In the genomic region with DNA sequence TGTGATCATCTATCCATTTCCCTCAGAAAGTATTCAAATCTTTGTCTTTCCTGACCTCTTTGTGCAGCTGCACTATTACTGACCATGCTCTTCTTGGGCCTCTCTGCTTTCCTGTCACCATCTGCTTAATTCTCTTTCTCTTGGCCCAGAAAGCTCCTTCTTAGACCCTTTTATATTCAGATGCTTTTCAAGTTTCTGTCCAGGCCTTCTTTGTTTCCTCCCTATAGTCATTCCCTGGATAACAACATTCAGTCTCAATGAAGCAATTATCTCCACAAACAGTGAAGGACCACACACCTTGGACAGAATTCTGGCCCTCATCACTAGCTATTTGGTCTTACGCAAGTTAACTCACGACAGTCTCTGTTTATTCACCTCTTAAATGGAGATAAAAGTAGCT, we compare ENCODE assay signal across 1 cellular context.
A peak's percentile ranks its signal among the peaks of the same experiment; 100 is the strongest.
TF ChIP-seq lines count a peak whose summit lies in the region.

No MANE protein-coding gene starts in this region.

TF ChIP-seq in GM23338, 12 proteins besides CTCF, POLR2A, EP300 and RAD21 (continued from another document):
- TF ChIP-seq, protein P1, sequence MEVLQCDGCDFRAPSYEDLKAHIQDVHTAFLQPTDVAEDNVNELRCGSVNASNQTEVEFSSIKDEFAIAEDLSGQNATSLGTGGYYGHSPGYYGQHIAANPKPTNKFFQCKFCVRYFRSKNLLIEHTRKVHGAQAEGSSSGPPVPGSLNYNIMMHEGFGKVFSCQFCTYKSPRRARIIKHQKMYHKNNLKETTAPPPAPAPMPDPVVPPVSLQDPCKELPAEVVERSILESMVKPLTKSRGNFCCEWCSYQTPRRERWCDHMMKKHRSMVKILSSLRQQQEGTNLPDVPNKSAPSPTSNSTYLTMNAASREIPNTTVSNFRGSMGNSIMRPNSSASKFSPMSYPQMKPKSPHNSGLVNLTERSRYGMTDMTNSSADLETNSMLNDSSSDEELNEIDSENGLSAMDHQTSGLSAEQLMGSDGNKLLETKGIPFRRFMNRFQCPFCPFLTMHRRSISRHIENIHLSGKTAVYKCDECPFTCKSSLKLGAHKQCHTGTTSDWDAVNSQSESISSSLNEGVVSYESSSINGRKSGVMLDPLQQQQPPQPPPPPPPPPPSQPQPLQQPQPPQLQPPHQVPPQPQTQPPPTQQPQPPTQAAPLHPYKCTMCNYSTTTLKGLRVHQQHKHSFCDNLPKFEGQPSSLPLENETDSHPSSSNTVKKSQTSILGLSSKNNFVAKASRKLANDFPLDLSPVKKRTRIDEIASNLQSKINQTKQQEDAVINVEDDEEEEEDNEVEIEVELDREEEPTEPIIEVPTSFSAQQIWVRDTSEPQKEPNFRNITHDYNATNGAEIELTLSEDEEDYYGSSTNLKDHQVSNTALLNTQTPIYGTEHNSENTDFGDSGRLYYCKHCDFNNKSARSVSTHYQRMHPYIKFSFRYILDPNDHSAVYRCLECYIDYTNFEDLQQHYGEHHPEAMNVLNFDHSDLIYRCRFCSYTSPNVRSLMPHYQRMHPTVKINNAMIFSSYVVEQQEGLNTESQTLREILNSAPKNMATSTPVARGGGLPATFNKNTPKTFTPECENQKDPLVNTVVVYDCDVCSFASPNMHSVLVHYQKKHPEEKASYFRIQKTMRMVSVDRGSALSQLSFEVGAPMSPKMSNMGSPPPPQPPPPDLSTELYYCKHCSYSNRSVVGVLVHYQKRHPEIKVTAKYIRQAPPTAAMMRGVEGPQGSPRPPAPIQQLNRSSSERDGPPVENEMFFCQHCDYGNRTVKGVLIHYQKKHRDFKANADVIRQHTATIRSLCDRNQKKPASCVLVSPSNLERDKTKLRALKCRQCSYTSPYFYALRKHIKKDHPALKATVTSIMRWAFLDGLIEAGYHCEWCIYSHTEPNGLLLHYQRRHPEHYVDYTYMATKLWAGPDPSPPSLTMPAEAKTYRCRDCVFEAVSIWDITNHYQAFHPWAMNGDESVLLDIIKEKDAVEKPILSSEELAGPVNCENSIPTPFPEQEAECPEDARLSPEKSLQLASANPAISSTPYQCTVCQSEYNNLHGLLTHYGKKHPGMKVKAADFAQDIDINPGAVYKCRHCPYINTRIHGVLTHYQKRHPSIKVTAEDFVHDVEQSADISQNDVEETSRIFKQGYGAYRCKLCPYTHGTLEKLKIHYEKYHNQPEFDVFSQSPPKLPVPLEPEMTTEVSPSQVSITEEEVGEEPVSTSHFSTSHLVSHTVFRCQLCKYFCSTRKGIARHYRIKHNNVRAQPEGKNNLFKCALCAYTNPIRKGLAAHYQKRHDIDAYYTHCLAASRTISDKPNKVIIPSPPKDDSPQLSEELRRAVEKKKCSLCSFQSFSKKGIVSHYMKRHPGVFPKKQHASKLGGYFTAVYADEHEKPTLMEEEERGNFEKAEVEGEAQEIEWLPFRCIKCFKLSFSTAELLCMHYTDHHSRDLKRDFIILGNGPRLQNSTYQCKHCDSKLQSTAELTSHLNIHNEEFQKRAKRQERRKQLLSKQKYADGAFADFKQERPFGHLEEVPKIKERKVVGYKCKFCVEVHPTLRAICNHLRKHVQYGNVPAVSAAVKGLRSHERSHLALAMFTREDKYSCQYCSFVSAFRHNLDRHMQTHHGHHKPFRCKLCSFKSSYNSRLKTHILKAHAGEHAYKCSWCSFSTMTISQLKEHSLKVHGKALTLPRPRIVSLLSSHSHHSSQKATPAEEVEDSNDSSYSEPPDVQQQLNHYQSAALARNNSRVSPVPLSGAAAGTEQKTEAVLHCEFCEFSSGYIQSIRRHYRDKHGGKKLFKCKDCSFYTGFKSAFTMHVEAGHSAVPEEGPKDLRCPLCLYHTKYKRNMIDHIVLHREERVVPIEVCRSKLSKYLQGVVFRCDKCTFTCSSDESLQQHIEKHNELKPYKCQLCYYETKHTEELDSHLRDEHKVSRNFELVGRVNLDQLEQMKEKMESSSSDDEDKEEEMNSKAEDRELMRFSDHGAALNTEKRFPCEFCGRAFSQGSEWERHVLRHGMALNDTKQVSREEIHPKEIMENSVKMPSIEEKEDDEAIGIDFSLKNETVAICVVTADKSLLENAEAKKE (CRISPR knock-in tag; IDR thresholded peaks at IDR 0.05) = peak; percentile 31; the same call in 1 of the 2 replicates
